ENCODE assay signal across 8 cellular contexts in genomic region chr1:1776672-1777393, GRCh38.
A peak's percentile ranks its signal among the peaks of the same experiment; 100 is the strongest.
DNase-seq lines count a peak whose midpoint lies in the region; ATAC-seq and TF ChIP-seq lines count a peak whose summit lies in the region.

No MANE protein-coding gene starts in this region.

- TF ChIP-seq CTCF in GM12864 (IDR thresholded peaks at IDR 0.05; ENCODE audit: low read depth, low read length, missing control alignments) (no peak), retinal pigment epithelial cell (conservative IDR thresholded peaks at IDR 0.05; ENCODE audit: low read depth, low read length) (no peak)

- H3K4me3 ChIP-seq in GM12864 (ENCODE audit: low read depth, low read length) (peak overlapping the region; percentile 87), retinal pigment epithelial cell (ENCODE audit: low read length) (peak overlapping the region; percentile 71)

- peak; percentile 5 for TF ChIP-seq POLR2A in erythroblast (IDR thresholded peaks at IDR 0.05; ENCODE audit: low read length)

- DNase-seq in GM12864 (ENCODE audit: low read depth) (no peak), RPMI8226 (peak; percentile 58), erythroblast (lab: John Stamatoyannopoulos, UW) (peak in 1 of 2 experiments; percentile 54), retinal pigment epithelial cell (ENCODE audit: low read depth) (no peak), GM19238 (ENCODE audit: insufficient read length, low spot score) (no peak), NCI-H69 (lab: John Stamatoyannopoulos, UW) (no peak)

- ATAC-seq in GM21825 (IDR thresholded peaks at IDR 0.05; ENCODE audit: unreplicated experiment) = no peak
- ATAC-seq in HG03565 (IDR thresholded peaks at IDR 0.05; ENCODE audit: unreplicated experiment) = no peak
